Comparison of ENCODE assay signal across 32 cellular contexts in the genomic region with DNA sequence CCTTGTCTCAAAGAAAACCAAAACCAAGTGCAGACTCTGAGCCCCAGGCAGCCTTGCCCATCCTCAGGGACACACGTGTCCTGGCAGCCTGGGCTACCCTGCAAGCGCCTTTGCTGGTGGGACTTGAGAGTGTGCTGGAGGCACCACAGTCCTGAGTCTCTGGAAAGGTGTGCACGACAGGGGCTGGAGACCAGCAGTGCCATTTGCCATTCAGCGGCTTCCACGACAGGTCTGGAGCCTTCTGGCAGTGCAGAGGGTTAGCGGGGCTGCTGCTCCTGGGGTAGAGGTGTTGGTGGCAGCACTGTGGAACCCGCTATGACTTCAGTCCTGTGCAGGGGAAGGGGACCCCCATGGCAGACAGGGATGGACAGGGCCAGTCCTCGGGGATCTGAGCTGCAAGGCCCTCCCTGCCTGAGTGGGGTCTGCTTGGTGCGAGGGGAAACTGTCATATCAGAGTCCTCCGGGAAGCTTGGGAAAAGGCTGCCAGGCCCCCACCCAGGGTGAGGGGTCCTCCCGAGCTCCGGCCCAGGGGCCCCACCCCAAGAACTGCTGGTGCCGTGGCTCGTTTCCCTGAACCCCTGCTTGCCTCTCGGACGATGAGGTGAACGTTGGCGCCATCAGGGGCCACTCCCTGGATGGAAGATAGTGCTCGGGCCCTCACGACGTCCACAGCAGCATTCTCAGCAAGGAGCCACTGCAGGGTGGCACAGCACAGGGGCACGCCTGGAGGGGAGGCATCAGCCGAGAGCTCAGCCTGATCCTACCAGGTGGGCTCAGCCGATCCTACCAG.
"Had no signal": no experiment of that assay in that cellular context is flagged by ENCODE, and none has a peak within 500 bp of the region (broad histone marks: within the 10 kb centered on the region; RNA-seq: fewer than 3 reads in every experiment).

No MANE protein-coding gene starts in this region.

- H3K27me3 ChIP-seq: adrenal gland, body of pancreas, breast epithelium, SJSA1 had no signal

- H3K4me2 ChIP-seq: KMS-11, PC-9, SK-N-SH had no signal

- H3K4me1 ChIP-seq: adrenal gland, breast epithelium, SJSA1 had no signal

- H3K27ac Mint-ChIP-seq: activated CD4-positive, alpha-beta T cell treated with anti-CD3 and anti-CD28 coated beads, Interleukin-2, amount 10 ng/mL, durations not matched to agents 24 days and 14 days; activated CD8-positive, alpha-beta T cell treated with anti-CD3 and anti-CD28 coated beads for 36 hours; activated naive CD4-positive, alpha-beta T cell treated with anti-CD3 and anti-CD28 coated beads, Interleukin-2, amount 50 U/mL, for 72 hours; activated T-cell treated with anti-CD3 and anti-CD28 coated beads, Interleukin-2, amount 50 U/mL, for 72 hours; activated T-helper 17 cell treated with anti-CD3 and anti-CD28 coated beads, Interleukin-2, amount 50 U/mL, for 72 hours; T-helper 1 cell treated with Interleukin-12 subunit alpha and Interleukin-12 subunit beta and Interleukin-4 antibody, amounts not matched to agents 30 μg/mL and 1 μg/mL, for 36 hours; T-helper 2 cell treated with Interferon-gamma antibody and Interleukin-4, amounts not matched to agents 5 μg/mL and 100 μg/mL, for 36 hours had no signal

- H3K9me3 ChIP-seq: adrenal gland, body of pancreas, breast epithelium, SK-N-SH had no signal

- H3K4me3 Mint-ChIP-seq: activated CD4-positive, alpha-beta T cell treated with anti-CD3 and anti-CD28 coated beads, Interleukin-2, amount 10 ng/mL, durations not matched to agents 24 days and 14 days; activated CD8-positive, alpha-beta T cell treated with anti-CD3 and anti-CD28 coated beads for 36 hours; activated T-cell treated with anti-CD3 and anti-CD28 coated beads, Interleukin-2, amount 50 U/mL, for 72 hours; activated T-helper 17 cell treated with anti-CD3 and anti-CD28 coated beads, Interleukin-2, amount 50 U/mL, for 72 hours; T-helper 1 cell treated with Interleukin-12 subunit alpha and Interleukin-12 subunit beta and Interleukin-4 antibody, amounts not matched to agents 30 μg/mL and 1 μg/mL, for 36 hours; T-helper 2 cell treated with Interferon-gamma antibody and Interleukin-4, amounts not matched to agents 5 μg/mL and 100 μg/mL, for 36 hours had no signal

- FAIRE-seq: astrocyte, TTC549 had no signal

- H2AFZ ChIP-seq: PC-9 had no signal

- H3K9ac ChIP-seq: KMS-11, SK-N-SH had no signal

- H3K27me3 Mint-ChIP-seq: activated CD4-positive, alpha-beta T cell treated with anti-CD3 and anti-CD28 coated beads, Interleukin-2, amount 10 ng/mL, durations not matched to agents 24 days and 14 days; activated CD8-positive, alpha-beta T cell treated with anti-CD3 and anti-CD28 coated beads for 36 hours; activated T-helper 17 cell treated with anti-CD3 and anti-CD28 coated beads, Interleukin-2, amount 50 U/mL, for 72 hours had no signal

- H3K9me2 ChIP-seq: SK-N-SH had no signal

- ATAC-seq: activated CD8-positive, alpha-beta T cell treated with anti-CD3 and anti-CD28 coated beads for 36 hours; activated naive CD4-positive, alpha-beta T cell treated with anti-CD3 and anti-CD28 coated beads, Interleukin-2, amount 50 U/mL, for 72 hours; activated T-cell treated with anti-CD3 and anti-CD28 coated beads, Interleukin-2, amount 50 U/mL, for 72 hours; activated T-helper 17 cell treated with anti-CD3 and anti-CD28 coated beads, Interleukin-2, amount 50 U/mL, for 72 hours; body of pancreas had no signal

- H3K4me3 ChIP-seq: adrenal gland, body of pancreas, breast epithelium, PC-9, SJSA1 had no signal

- DNase-seq: activated CD4-positive, alpha-beta T cell treated with anti-CD3 and anti-CD28 coated beads, Interleukin-2, amount 10 ng/mL, durations not matched to agents 24 days and 14 days; activated CD4-positive, alpha-beta T cell treated with anti-CD3 and anti-CD28 coated beads, Interleukin-2, amount 50 U/mL, for 4 hours; activated CD8-positive, alpha-beta T cell treated with anti-CD3 and anti-CD28 coated beads for 36 hours; activated effector memory CD4-positive, alpha-beta T cell treated with anti-CD3 and anti-CD28 coated beads, Interleukin-2, amount 50 U/mL, for 16 hours; activated naive CD4-positive, alpha-beta T cell; activated T-cell treated with anti-CD3 and anti-CD28 coated beads, Interleukin-2, amount 50 U/mL, for 1 hour; activated T-cell treated with anti-CD3 and anti-CD28 coated beads, Interleukin-2, amount 50 U/mL, for 72 hours; adrenal gland; NCI-H1092 treated with DMSO at 0.1 percent for 48 hours; NCI-H1417; NCI-H146; NCI-H187; NCI-H2029 treated with DMSO at 0.1 percent for 48 hours; NCI-H2107; NCI-H2171; NCI-H510A; NCI-H526; NCI-H748 treated with DMSO at 0.1 percent for 48 hours; NK-92 treated with Interleukin-12 subunit alpha and Interleukin-12 subunit beta, amount 100 ng/mL, for 24 hours; PC-9; SHP77 treated with DMSO at 0.1 percent for 48 hours; SK-N-SH had no signal

- H3K9me3 Mint-ChIP-seq: activated CD4-positive, alpha-beta T cell treated with anti-CD3 and anti-CD28 coated beads, Interleukin-2, amount 10 ng/mL, durations not matched to agents 24 days and 14 days; activated CD8-positive, alpha-beta T cell treated with anti-CD3 and anti-CD28 coated beads for 36 hours; activated naive CD4-positive, alpha-beta T cell treated with anti-CD3 and anti-CD28 coated beads, Interleukin-2, amount 50 U/mL, for 72 hours; activated T-cell treated with anti-CD3 and anti-CD28 coated beads, Interleukin-2, amount 50 U/mL, for 72 hours; activated T-helper 17 cell treated with anti-CD3 and anti-CD28 coated beads, Interleukin-2, amount 50 U/mL, for 72 hours; T-helper 1 cell treated with Interleukin-12 subunit alpha and Interleukin-12 subunit beta and Interleukin-4 antibody, amounts not matched to agents 30 μg/mL and 1 μg/mL, for 36 hours; T-helper 2 cell treated with Interferon-gamma antibody and Interleukin-4, amounts not matched to agents 5 μg/mL and 100 μg/mL, for 36 hours had no signal

- H3K27ac ChIP-seq: adrenal gland, body of pancreas, breast epithelium, KMS-11, PC-9, SJSA1 had no signal
